1 cellular context compared by ENCODE assay signal in genomic region chr7:131111081-131111576, GRCh38.
A peak's percentile ranks its signal among the peaks of the same experiment; 100 is the strongest.
TF ChIP-seq lines count a peak whose summit lies in the region.

No MANE protein-coding gene starts in this region.

TF ChIP-seq in GM12878, 131 proteins besides CTCF, POLR2A, EP300 and RAD21 (continued from another document and continues in another):
- no peak for TF ChIP-seq BCL3 (IDR thresholded peaks at IDR 0.05; ENCODE audit: borderline replicate concordance, insufficient read depth, low read depth, low read length, poor library complexity, severe bottlenecking)
- TF ChIP-seq SMARCA5 (IDR thresholded peaks at IDR 0.05): no peak
- TF ChIP-seq MYB (IDR thresholded peaks at IDR 0.05; ENCODE audit: borderline replicate concordance, low read depth, low read length): no peak
- TF ChIP-seq ZNF592 (IDR thresholded peaks at IDR 0.05): no peak
- peak; percentile 9; the same call in 1 of the 2 replicates for TF ChIP-seq MLLT1 (IDR thresholded peaks at IDR 0.05)
- TF ChIP-seq IKZF1 (conservative IDR thresholded peaks at IDR 0.05): peak; percentile 84
- TF ChIP-seq ETV6 (conservative IDR thresholded peaks at IDR 0.05 in 1 of 2, IDR thresholded peaks at IDR 0.05 in 1 of 2; ENCODE audit: borderline replicate concordance in 1 of 2, low read depth in 1 of 2): no peak
- TF ChIP-seq ZZZ3 (IDR thresholded peaks at IDR 0.05; ENCODE audit: control insufficient read depth, insufficient read length, low read depth): no peak
- no peak for TF ChIP-seq ZNF384 (IDR thresholded peaks at IDR 0.05; ENCODE audit: borderline replicate concordance, low read depth, low read length)
- no peak for TF ChIP-seq IRF3 (IDR thresholded peaks at IDR 0.05)
- no peak for TF ChIP-seq ZSCAN29 (IDR thresholded peaks at IDR 0.05)
- TF ChIP-seq TBL1XR1 (IDR thresholded peaks at IDR 0.05; ENCODE audit: low read depth, low read length): no peak
- TF ChIP-seq ZNF687 (IDR thresholded peaks at IDR 0.05): peak; percentile 77
- no peak for TF ChIP-seq CBFB (IDR thresholded peaks at IDR 0.05; ENCODE audit: low read depth)
- TF ChIP-seq WRNIP1 (IDR thresholded peaks at IDR 0.05; ENCODE audit: borderline replicate concordance, low read depth, low read length): no peak
- TF ChIP-seq RB1 (IDR thresholded peaks at IDR 0.05; ENCODE audit: borderline replicate concordance): no peak
- TF ChIP-seq EZH2 (IDR thresholded peaks at IDR 0.05; ENCODE audit: borderline replicate concordance, control insufficient read depth, low read depth, low read length): no peak
- TF ChIP-seq RFX5 (IDR thresholded peaks at IDR 0.05; ENCODE audit: low read depth, low read length): no peak
- TF ChIP-seq SUZ12 (IDR thresholded peaks at IDR 0.05; ENCODE audit: unreplicated experiment): no peak
- peak; percentile 90 for TF ChIP-seq CUX1 (IDR thresholded peaks at IDR 0.05; ENCODE audit: insufficient replicate concordance, low read depth, low read length)
- no peak for TF ChIP-seq CBX5 (IDR thresholded peaks at IDR 0.05; ENCODE audit: low read depth)
- 0 out of 3 replicates have a peak, but pooled peaks have one; percentile 19 for TF ChIP-seq POU2F2 (IDR thresholded peaks at IDR 0.05; ENCODE audit: borderline replicate concordance, low read depth, low read length)
- TF ChIP-seq TCF7 (IDR thresholded peaks at IDR 0.05; ENCODE audit: borderline replicate concordance): no peak
- no peak for TF ChIP-seq ESRRA (IDR thresholded peaks at IDR 0.05; ENCODE audit: low read length)
- TF ChIP-seq POLR2AphosphoS5 (IDR thresholded peaks at IDR 0.05; ENCODE audit: low read length): no peak
- no peak for TF ChIP-seq EGR1 (IDR thresholded peaks at IDR 0.05; ENCODE audit: borderline replicate concordance in 1 of 2, low read depth in 2 of 2, low read length in 2 of 2)
- peak; percentile 52; the same call in 1 of the 2 replicates for TF ChIP-seq NKRF (conservative IDR thresholded peaks at IDR 0.05)
- no peak for TF ChIP-seq CHD1 (IDR thresholded peaks at IDR 0.05; ENCODE audit: low read depth, low read length)
- no peak for TF ChIP-seq NR2C1 (IDR thresholded peaks at IDR 0.05)
- TF ChIP-seq PKNOX1 (IDR thresholded peaks at IDR 0.05): peak; percentile 36; the same call in 1 of the 2 replicates
- TF ChIP-seq PBX3 (IDR thresholded peaks at IDR 0.05; ENCODE audit: insufficient replicate concordance, low read depth, low read length): no peak
- no peak for TF ChIP-seq YY1 (IDR thresholded peaks at IDR 0.05; ENCODE audit: low read depth, low read length)
- TF ChIP-seq GABPA (IDR thresholded peaks at IDR 0.05; ENCODE audit: low read depth): no peak
- TF ChIP-seq CEBPB (IDR thresholded peaks at IDR 0.05; ENCODE audit: borderline replicate concordance in 1 of 2, low read depth in 2 of 2, low read length in 2 of 2): no peak
- TF ChIP-seq DPF2 (IDR thresholded peaks at IDR 0.05): peak; percentile 70
